In genomic region chr22:19523240-19524169, GRCh38 we compare ENCODE assay signal across 8 cellular contexts. TPM values are rescaled to one million over a fixed set of nuclear protein-coding genes. Genes with fewer than 3 reads are reported as not detected.
DNase-seq lines count a peak whose midpoint lies in the region; ATAC-seq and TF ChIP-seq lines count a peak whose summit lies in the region.

No MANE protein-coding gene starts in this region.

- H3K4me2 ChIP-seq in mesenchymal stem cell (ENCODE audit: low read length, poor library complexity, severe bottlenecking) = peak overlapping the region; percentile 65

- no peak overlapping the region for H3K23ac ChIP-seq in mesenchymal stem cell (ENCODE audit: low read length in 2 of 2)

- no peak overlapping the region for H2AFZ ChIP-seq in mesenchymal stem cell (ENCODE audit: low read depth, low read length)

- no peak overlapping the region for H2BK120ac ChIP-seq in mesenchymal stem cell (ENCODE audit: low read depth, low read length)

- H3K27ac ChIP-seq in dorsolateral prefrontal cortex = peak overlapping the region in 51 of 59 donors; percentile 7 to 86 (median 69)
- no peak overlapping the region for H3K27ac ChIP-seq in mesenchymal stem cell (ENCODE audit: low read length, poor library complexity, severe bottlenecking)
- H3K27ac ChIP-seq in SJCRH30 = no peak overlapping the region

- TF ChIP-seq CTCF in dorsolateral prefrontal cortex (IDR thresholded peaks at IDR 0.05 in 54 of 56, conservative IDR thresholded peaks at IDR 0.05 in 2 of 56; ENCODE audit: low read depth in 1 of 56, partially characterized antibody in 56 of 56) = no peak

- H3K14ac ChIP-seq in mesenchymal stem cell (ENCODE audit: low read length in 2 of 2) = no peak overlapping the region

- no peak overlapping the region for H2AK5ac ChIP-seq in mesenchymal stem cell (ENCODE audit: low read length, severe bottlenecking)

- H3K4me1 ChIP-seq in mesenchymal stem cell (ENCODE audit: control insufficient read depth, insufficient read depth, low read depth, low read length) (peaks cover 19% of the 10 kb centered on the region), SJCRH30 (peaks cover 28% of the 10 kb centered on the region)

- no peak overlapping the region for H3K18ac ChIP-seq in mesenchymal stem cell (ENCODE audit: low read depth in 1 of 2, low read length in 2 of 2)

- no peak overlapping the region for H4K91ac ChIP-seq in mesenchymal stem cell (ENCODE audit: low read length)

- no peak overlapping the region for H3K9ac ChIP-seq in mesenchymal stem cell (ENCODE audit: low read length)

- intact Hi-C loops in dorsolateral prefrontal cortex (cut with DNase I) = no loop called here

- peak overlapping the region in 58 of 59 donors; percentile 1 to 64 (median 42) for H3K4me3 ChIP-seq in dorsolateral prefrontal cortex
- peak overlapping the region; percentile 27 to 49 for H3K4me3 ChIP-seq in mesenchymal stem cell (ENCODE audit: insufficient read depth in 1 of 2, low read depth in 1 of 2, low read length in 2 of 2)
- H3K4me3 ChIP-seq in SJCRH30 = no peak overlapping the region

- H2BK5ac ChIP-seq in mesenchymal stem cell (ENCODE audit: low read depth, low read length, poor library complexity, severe bottlenecking) = no peak overlapping the region

- H3K9me3 ChIP-seq in mesenchymal stem cell (ENCODE audit: control insufficient read depth, low read length) (no peaks in the 10 kb centered on the region), SJCRH30 (replicated peaks) (no peaks in the 10 kb centered on the region)

- H4K8ac ChIP-seq in mesenchymal stem cell (ENCODE audit: low read length) = no peak overlapping the region

- H2BK15ac ChIP-seq in mesenchymal stem cell (ENCODE audit: low read depth, poor library complexity, severe bottlenecking) = no peak overlapping the region

- H3K4ac ChIP-seq in mesenchymal stem cell (ENCODE audit: low read depth in 1 of 2, low read length in 2 of 2) = no peak overlapping the region

- H3K79me1 ChIP-seq in mesenchymal stem cell (replicated peaks; ENCODE audit: low read length, poor library complexity, severe bottlenecking) = no peaks in the 10 kb centered on the region

- no peaks in the 10 kb centered on the region for H3K36me3 ChIP-seq in mesenchymal stem cell (ENCODE audit: control insufficient read depth in 1 of 2, insufficient read depth in 2 of 2, low read depth in 1 of 2, low read length in 2 of 2)
- H3K36me3 ChIP-seq in SJCRH30 = no peaks in the 10 kb centered on the region

- H3K27me3 ChIP-seq in dorsolateral prefrontal cortex (peaks cover 0 to 52% (median 33%) of the 10 kb centered on the region in 45 donors), mesenchymal stem cell (ENCODE audit: control insufficient read depth in 1 of 2, insufficient read depth in 1 of 2, low read length in 2 of 2) (peaks cover 45 to 49% of the 10 kb centered on the region in 2 experiments), SJCRH30 (no peaks in the 10 kb centered on the region)

- WGBS in mesenchymal stem cell = 3% methylated on average over 95 of the region's 99 CpGs

- H2BK12ac ChIP-seq in mesenchymal stem cell (ENCODE audit: low read length in 2 of 2) = no peak overlapping the region

- DNase-seq in DMS153 treated with DMSO at 0.1 percent for 48 hours (lab: John Stamatoyannopoulos, UW; ENCODE audit: unreplicated experiment) = peak; percentile 3
- peak; percentile 18 for DNase-seq in NOMO-1 treated with DMSO at 0.1 percent for 48 hours (lab: John Stamatoyannopoulos, UW; ENCODE audit: unreplicated experiment)
- no peak for DNase-seq in dorsolateral prefrontal cortex
- DNase-seq in mesenchymal stem cell = peak; percentile 45
- no peak for DNase-seq in midbrain (lab: John Stamatoyannopoulos, UW)
- no peak for DNase-seq in SJCRH30

- ATAC-seq in HG03108 (IDR thresholded peaks at IDR 0.05; ENCODE audit: unreplicated experiment) (no peak), GM21825 (IDR thresholded peaks at IDR 0.05; ENCODE audit: unreplicated experiment) (no peak)

RNA-seq across cellular contexts. Expression of gene CLDN5, which starts 0.7 kb away (rescaled TPM):
- total RNA-seq in dorsolateral prefrontal cortex = 100 to 1,000 TPM in 26 of 120 experiments, 10 to 100 TPM in 94; 31.2 to 203 (median 75.1) TPM
- 0.06 TPM for polyA plus RNA-seq in mesenchymal stem cell (2013, experiment 1 of 2)
- 0.10 TPM for polyA plus RNA-seq in mesenchymal stem cell (2013, experiment 2 of 2)
- 0.04 and 0.20 TPM in 2 replicates for total RNA-seq in SJCRH30 (2014; rRNA removed; shearing (Covaris generic))

RNA-seq across cellular contexts. Expression of gene CDC45, which starts 43.8 kb away (rescaled TPM):
- 1 to 10 TPM in 17 of 120 experiments, under 1 TPM in 22, not detected in 81; 0.28 to 1.9 (median 0.81) TPM for total RNA-seq in dorsolateral prefrontal cortex
- polyA plus RNA-seq in mesenchymal stem cell (2013, experiment 1 of 2) = 3.0 TPM
- polyA plus RNA-seq in mesenchymal stem cell (2013, experiment 2 of 2) = 2.6 TPM
- 48.4 and 56.0 TPM in 2 replicates for total RNA-seq in SJCRH30 (2014; rRNA removed; shearing (Covaris generic))

RNA-seq across cellular contexts. Expression of gene UFD1, which starts 44.5 kb away (rescaled TPM):
- total RNA-seq in dorsolateral prefrontal cortex = 10 to 100 TPM; 26.9 to 61.3 (median 37.7) TPM
- 119 TPM for polyA plus RNA-seq in mesenchymal stem cell (2013, experiment 1 of 2)
- polyA plus RNA-seq in mesenchymal stem cell (2013, experiment 2 of 2) = 115 TPM
- total RNA-seq in SJCRH30 (2014; rRNA removed; shearing (Covaris generic)) = 91.8 and 98.1 TPM in 2 replicates

Comparison
In these comparisons a context has a peak if more than half of its experiments do, and no peak if none do; other contexts are left out.
1. DNase-seq: peak in DMS153 treated with DMSO at 0.1 percent for 48 hours (single experiment), NOMO-1 treated with DMSO at 0.1 percent for 48 hours (single experiment) and mesenchymal stem cell (single experiment); none in dorsolateral prefrontal cortex (0 of 10), midbrain (single experiment) and SJCRH30 (0 of 2).
2. H3K27ac ChIP-seq: peak in dorsolateral prefrontal cortex (51 of 59); none in mesenchymal stem cell (single experiment) and SJCRH30 (single experiment).
3. RNA of gene CLDN5, which starts 0.7 kb away (total RNA-seq): 31.2 to 203 TPM in dorsolateral prefrontal cortex; 0.04 to 0.20 TPM in SJCRH30; every median in the first group is over 10 times any median in the second.
4. RNA of gene CDC45, which starts 43.8 kb away (total RNA-seq): 48.4 to 56.0 TPM in SJCRH30; 0.28 to 1.9 TPM in dorsolateral prefrontal cortex; every median in the first group is over 10 times any median in the second.